In genomic region chr22:48427731-48428211, GRCh38 we compare ENCODE assay signal across 11 cellular contexts.
DNase-seq lines count a peak whose midpoint lies in the region; ATAC-seq and TF ChIP-seq lines count a peak whose summit lies in the region.
"Had no signal": no experiment of that assay in that cellular context is flagged by ENCODE, and none has a peak within 500 bp of the region (broad histone marks: within the 10 kb centered on the region; RNA-seq: fewer than 3 reads in every experiment).

No MANE protein-coding gene starts in this region.

- H3F3A ChIP-seq in GM23338 (replicated peaks; ENCODE audit: low read depth): no peaks in the 10 kb centered on the region

- no peaks in the 10 kb centered on the region for H4K20me1 ChIP-seq in GM23338 (replicated peaks; ENCODE audit: insufficient read depth)

- no peak overlapping the region for H3K27ac Mint-ChIP-seq in GM23338
- no peak overlapping the region for H3K27ac Mint-ChIP-seq in activated T-helper 1 cell treated with anti-CD3 and anti-CD28 coated beads, Interleukin-12 subunit alpha, Interleukin-12 subunit beta, Interleukin-2, Interleukin-4 antibody, amounts not matched to agents 30 ng/mL and 10 ng/mL and 1 ng/mL, durations not matched to agents 14 hours and 24 hours and 36 hours
- H3K27ac Mint-ChIP-seq: CD8-positive, alpha-beta memory T cell; H9 had no signal

- H3K27ac ChIP-seq in GM23338 (ENCODE audit: low read depth): no peak overlapping the region
- H3K27ac ChIP-seq in VCaP: peak overlapping the region; percentile 70
- no peak overlapping the region for H3K27ac ChIP-seq in neuronal stem cell (replicated peaks; ENCODE audit: low read length)

- H2BK15ac ChIP-seq in neuronal stem cell (ENCODE audit: low read length): peak overlapping the region; percentile 77

- H3K4me2 ChIP-seq in GM23338 (no peak overlapping the region), neuronal stem cell (ENCODE audit: insufficient read depth, low read length, poor library complexity, severe bottlenecking) (no peak overlapping the region)

- H2BK12ac ChIP-seq in neuronal stem cell (ENCODE audit: low read length): no peak overlapping the region

- H3K79me2 ChIP-seq in GM23338 (replicated peaks; ENCODE audit: insufficient read depth): no peaks in the 10 kb centered on the region

- peak; percentile 20; the same call in 1 of the 3 replicates for ATAC-seq in GM23338
- ATAC-seq in left ventricle myocardium superior: no peak

- H4K8ac ChIP-seq in neuronal stem cell (ENCODE audit: low read depth, low read length): no peak overlapping the region

- H3K9me3 Mint-ChIP-seq in GM23338: peaks cover 3% of the 10 kb centered on the region; the same call in 1 of the 3 replicates
- H3K9me3 Mint-ChIP-seq in activated T-helper 1 cell treated with anti-CD3 and anti-CD28 coated beads, Interleukin-12 subunit alpha, Interleukin-12 subunit beta, Interleukin-2, Interleukin-4 antibody, amounts not matched to agents 30 ng/mL and 10 ng/mL and 1 ng/mL, durations not matched to agents 14 hours and 24 hours and 36 hours: no peaks in the 10 kb centered on the region
- H3K9me3 Mint-ChIP-seq: CD8-positive, alpha-beta memory T cell; H9 had no signal

- no peaks in the 10 kb centered on the region for H3K9me2 ChIP-seq in GM23338 (ENCODE audit: insufficient read depth)

- WGBS in neuronal stem cell (ENCODE audit: extremely low coverage in 2 of 2, insufficient read length in 2 of 2, insufficient replicate concordance in 1 of 2), 2 donors: no CpG with 5 or more reads among the region's 15 CpGs

- H3K4me1 ChIP-seq in GM23338 (ENCODE audit: insufficient read depth) (no peaks in the 10 kb centered on the region), neuronal stem cell (ENCODE audit: control insufficient read depth in 2 of 2, insufficient read depth in 1 of 2, low read depth in 1 of 2, low read length in 2 of 2) (peaks cover 0 to 13% of the 10 kb centered on the region in 2 donors)
- H3K4me1 ChIP-seq: Caco-2 had no signal

- H3K4ac ChIP-seq in neuronal stem cell (ENCODE audit: low read length): peak overlapping the region; percentile 69

- no peak overlapping the region for H4K91ac ChIP-seq in neuronal stem cell (ENCODE audit: low read depth, low read length, poor library complexity)

- no peak overlapping the region for H3K14ac ChIP-seq in neuronal stem cell (ENCODE audit: low read length)

- H3K9me3 ChIP-seq in neuronal stem cell (replicated peaks in 1 of 2; ENCODE audit: control insufficient read depth in 2 of 2, insufficient read depth in 1 of 2, low read depth in 1 of 2, low read length in 2 of 2): no peaks in the 10 kb centered on the region
- H3K9me3 ChIP-seq: Caco-2 had no signal

- no peaks in the 10 kb centered on the region for H3K79me1 ChIP-seq in neuronal stem cell (ENCODE audit: low read depth, low read length)

- H3K23ac ChIP-seq in neuronal stem cell (ENCODE audit: low read depth, low read length, poor library complexity): no peak overlapping the region

- H3K27me3 Mint-ChIP-seq in GM23338 (ENCODE audit: insufficient read depth, low read depth, poor library complexity): peaks cover 7% of the 10 kb centered on the region
- H3K27me3 Mint-ChIP-seq in activated T-helper 1 cell treated with anti-CD3 and anti-CD28 coated beads, Interleukin-12 subunit alpha, Interleukin-12 subunit beta, Interleukin-2, Interleukin-4 antibody, amounts not matched to agents 30 ng/mL and 10 ng/mL and 1 ng/mL, durations not matched to agents 14 hours and 24 hours and 36 hours (ENCODE audit: insufficient read depth): no peaks in the 10 kb centered on the region

- no peak overlapping the region for H2BK5ac ChIP-seq in neuronal stem cell (ENCODE audit: low read length)

- H2AK5ac ChIP-seq in neuronal stem cell (ENCODE audit: low read depth, low read length): peak overlapping the region; percentile 56

- H3K9ac ChIP-seq in neuronal stem cell (ENCODE audit: low read depth, low read length, poor library complexity): no peak overlapping the region

- peak overlapping the region; percentile 82 for H3K18ac ChIP-seq in neuronal stem cell (ENCODE audit: low read length)

- H3K36me3 ChIP-seq in GM23338 (ENCODE audit: insufficient read depth) (no peaks in the 10 kb centered on the region), neuronal stem cell (replicated peaks in 1 of 2; ENCODE audit: control insufficient read depth in 2 of 2, insufficient read depth in 2 of 2, low read length in 2 of 2) (no peaks in the 10 kb centered on the region)

- no peaks in the 10 kb centered on the region for H3K36me3 Mint-ChIP-seq in GM23338 (ENCODE audit: low read depth)
- H3K36me3 Mint-ChIP-seq in activated T-helper 1 cell treated with anti-CD3 and anti-CD28 coated beads, Interleukin-12 subunit alpha, Interleukin-12 subunit beta, Interleukin-2, Interleukin-4 antibody, amounts not matched to agents 30 ng/mL and 10 ng/mL and 1 ng/mL, durations not matched to agents 14 hours and 24 hours and 36 hours (ENCODE audit: low read depth): no peaks in the 10 kb centered on the region
- H3K36me3 Mint-ChIP-seq: CD8-positive, alpha-beta memory T cell had no signal

- H3K4me3 ChIP-seq in GM23338 (no peak overlapping the region), neuronal stem cell (ENCODE audit: low read length in 2 of 2) (no peak overlapping the region)

- no peak overlapping the region for H2BK120ac ChIP-seq in neuronal stem cell (ENCODE audit: low read depth, low read length)

- no peak for DNase-seq in GM23338 (ENCODE audit: low spot score)
- no peak for DNase-seq in neuronal stem cell (ENCODE audit: low spot score)
- DNase-seq in left ventricle myocardium superior: no peak
- DNase-seq in stimulated activated naive CD4-positive, alpha-beta T cell treated with Interleukin-2 at 50 U/mL for 16 hours (lab: John Stamatoyannopoulos, UW): no peak
- no peak for DNase-seq in activated T-helper 1 cell treated with anti-CD3 and anti-CD28 coated beads, Interleukin-12 subunit alpha, Interleukin-12 subunit beta, Interleukin-2, Interleukin-4 antibody, amounts not matched to agents 30 ng/mL and 10 ng/mL and 1 ng/mL, durations not matched to agents 14 hours and 24 hours and 36 hours (ENCODE audit: low spot score)
- DNase-seq: Caco-2; CD8-positive, alpha-beta memory T cell; DND-41; GDM1; H9 had no signal

- H2AFZ ChIP-seq in GM23338 (no peak overlapping the region), neuronal stem cell (ENCODE audit: low read length) (no peak overlapping the region)

- H3K4me3 Mint-ChIP-seq in GM23338: no peak overlapping the region
- H3K4me3 Mint-ChIP-seq in activated T-helper 1 cell treated with anti-CD3 and anti-CD28 coated beads, Interleukin-12 subunit alpha, Interleukin-12 subunit beta, Interleukin-2, Interleukin-4 antibody, amounts not matched to agents 30 ng/mL and 10 ng/mL and 1 ng/mL, durations not matched to agents 14 hours and 24 hours and 36 hours: no peak overlapping the region
- H3K4me3 Mint-ChIP-seq: CD8-positive, alpha-beta memory T cell; H9 had no signal

- H3K4me1 Mint-ChIP-seq in GM23338: peaks cover 10% of the 10 kb centered on the region
- no peaks in the 10 kb centered on the region for H3K4me1 Mint-ChIP-seq in activated T-helper 1 cell treated with anti-CD3 and anti-CD28 coated beads, Interleukin-12 subunit alpha, Interleukin-12 subunit beta, Interleukin-2, Interleukin-4 antibody, amounts not matched to agents 30 ng/mL and 10 ng/mL and 1 ng/mL, durations not matched to agents 14 hours and 24 hours and 36 hours (ENCODE audit: low read depth)
- H3K4me1 Mint-ChIP-seq: CD8-positive, alpha-beta memory T cell had no signal

- no peak for TF ChIP-seq CTCF in GM23338 (conservative IDR thresholded peaks at IDR 0.05; ENCODE audit: low read depth in 2 of 2)
- TF ChIP-seq CTCF in VCaP (conservative IDR thresholded peaks at IDR 0.05): no peak

- H3K27me3 ChIP-seq in GM23338 (ENCODE audit: insufficient read depth): no peaks in the 10 kb centered on the region
- peaks cover 0 to 14% (median 2%) of the 10 kb centered on the region in 3 experiments for H3K27me3 ChIP-seq in neuronal stem cell (ENCODE audit: control insufficient read depth in 3 of 3, insufficient read depth in 3 of 3, low read depth in 1 of 3, low read length in 3 of 3)

- intact Hi-C loops in left ventricle myocardium superior (cut with micrococcal nuclease): no loop called here
- intact Hi-C loops in activated T-helper 1 cell treated with anti-CD3 and anti-CD28 coated beads, Interleukin-12 subunit alpha, Interleukin-12 subunit beta, Interleukin-2, Interleukin-4 antibody, amounts not matched to agents 30 ng/mL and 10 ng/mL and 1 ng/mL, durations not matched to agents 14 hours and 24 hours and 36 hours (cut with micrococcal nuclease): no loop called here

TF ChIP-seq in GM23338, 12 proteins besides CTCF, POLR2A, EP300 and RAD21 (continues in another document):
- no peak for TF ChIP-seq REST (IDR thresholded peaks at IDR 0.05; ENCODE audit: unreplicated experiment)
